ENCODE assay signal across 2 cellular contexts in genomic region chr19:18466354-18466753, GRCh38.
TF ChIP-seq lines count a peak whose summit lies in the region.

No MANE protein-coding gene starts in this region.

TF ChIP-seq in liver, 16 proteins besides CTCF, POLR2A, EP300 and RAD21:
- TF ChIP-seq RXRA (IDR thresholded peaks at IDR 0.05) (no peak), GABPA (IDR thresholded peaks at IDR 0.05 in 1 of 2, conservative IDR thresholded peaks at IDR 0.05 in 1 of 2) (no peak), TAF1 (conservative IDR thresholded peaks at IDR 0.05) (no peak), MAX (IDR thresholded peaks at IDR 0.05) (no peak), SP1 (IDR thresholded peaks at IDR 0.05) (no peak), JUND (IDR thresholded peaks at IDR 0.05) (no peak), HNF4G (IDR thresholded peaks at IDR 0.05) (no peak), EGR1 (IDR thresholded peaks at IDR 0.05; ENCODE audit: low read depth in 2 of 2) (no peak), NR2F2 (IDR thresholded peaks at IDR 0.05) (no peak), HNF4A (conservative IDR thresholded peaks at IDR 0.05) (no peak), YY1 (IDR thresholded peaks at IDR 0.05) (no peak), FOXA2 (IDR thresholded peaks at IDR 0.05) (no peak)
- TF ChIP-seq, protein P1, sequence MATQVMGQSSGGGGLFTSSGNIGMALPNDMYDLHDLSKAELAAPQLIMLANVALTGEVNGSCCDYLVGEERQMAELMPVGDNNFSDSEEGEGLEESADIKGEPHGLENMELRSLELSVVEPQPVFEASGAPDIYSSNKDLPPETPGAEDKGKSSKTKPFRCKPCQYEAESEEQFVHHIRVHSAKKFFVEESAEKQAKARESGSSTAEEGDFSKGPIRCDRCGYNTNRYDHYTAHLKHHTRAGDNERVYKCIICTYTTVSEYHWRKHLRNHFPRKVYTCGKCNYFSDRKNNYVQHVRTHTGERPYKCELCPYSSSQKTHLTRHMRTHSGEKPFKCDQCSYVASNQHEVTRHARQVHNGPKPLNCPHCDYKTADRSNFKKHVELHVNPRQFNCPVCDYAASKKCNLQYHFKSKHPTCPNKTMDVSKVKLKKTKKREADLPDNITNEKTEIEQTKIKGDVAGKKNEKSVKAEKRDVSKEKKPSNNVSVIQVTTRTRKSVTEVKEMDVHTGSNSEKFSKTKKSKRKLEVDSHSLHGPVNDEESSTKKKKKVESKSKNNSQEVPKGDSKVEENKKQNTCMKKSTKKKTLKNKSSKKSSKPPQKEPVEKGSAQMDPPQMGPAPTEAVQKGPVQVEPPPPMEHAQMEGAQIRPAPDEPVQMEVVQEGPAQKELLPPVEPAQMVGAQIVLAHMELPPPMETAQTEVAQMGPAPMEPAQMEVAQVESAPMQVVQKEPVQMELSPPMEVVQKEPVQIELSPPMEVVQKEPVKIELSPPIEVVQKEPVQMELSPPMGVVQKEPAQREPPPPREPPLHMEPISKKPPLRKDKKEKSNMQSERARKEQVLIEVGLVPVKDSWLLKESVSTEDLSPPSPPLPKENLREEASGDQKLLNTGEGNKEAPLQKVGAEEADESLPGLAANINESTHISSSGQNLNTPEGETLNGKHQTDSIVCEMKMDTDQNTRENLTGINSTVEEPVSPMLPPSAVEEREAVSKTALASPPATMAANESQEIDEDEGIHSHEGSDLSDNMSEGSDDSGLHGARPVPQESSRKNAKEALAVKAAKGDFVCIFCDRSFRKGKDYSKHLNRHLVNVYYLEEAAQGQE (IDR thresholded peaks at IDR 0.05) = no peak
- TF ChIP-seq, protein P2, sequence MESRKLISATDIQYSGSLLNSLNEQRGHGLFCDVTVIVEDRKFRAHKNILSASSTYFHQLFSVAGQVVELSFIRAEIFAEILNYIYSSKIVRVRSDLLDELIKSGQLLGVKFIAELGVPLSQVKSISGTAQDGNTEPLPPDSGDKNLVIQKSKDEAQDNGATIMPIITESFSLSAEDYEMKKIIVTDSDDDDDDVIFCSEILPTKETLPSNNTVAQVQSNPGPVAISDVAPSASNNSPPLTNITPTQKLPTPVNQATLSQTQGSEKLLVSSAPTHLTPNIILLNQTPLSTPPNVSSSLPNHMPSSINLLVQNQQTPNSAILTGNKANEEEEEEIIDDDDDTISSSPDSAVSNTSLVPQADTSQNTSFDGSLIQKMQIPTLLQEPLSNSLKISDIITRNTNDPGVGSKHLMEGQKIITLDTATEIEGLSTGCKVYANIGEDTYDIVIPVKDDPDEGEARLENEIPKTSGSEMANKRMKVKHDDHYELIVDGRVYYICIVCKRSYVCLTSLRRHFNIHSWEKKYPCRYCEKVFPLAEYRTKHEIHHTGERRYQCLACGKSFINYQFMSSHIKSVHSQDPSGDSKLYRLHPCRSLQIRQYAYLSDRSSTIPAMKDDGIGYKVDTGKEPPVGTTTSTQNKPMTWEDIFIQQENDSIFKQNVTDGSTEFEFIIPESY (IDR thresholded peaks at IDR 0.05) = no peak
- TF ChIP-seq, protein P3, sequence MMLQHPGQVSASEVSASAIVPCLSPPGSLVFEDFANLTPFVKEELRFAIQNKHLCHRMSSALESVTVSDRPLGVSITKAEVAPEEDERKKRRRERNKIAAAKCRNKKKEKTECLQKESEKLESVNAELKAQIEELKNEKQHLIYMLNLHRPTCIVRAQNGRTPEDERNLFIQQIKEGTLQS (IDR thresholded peaks at IDR 0.05) = no peak

TF ChIP-seq in HepG2, 621 proteins besides CTCF, POLR2A, EP300 and RAD21:
- TF ChIP-seq ZBTB43 (CRISPR knock-in tag; conservative IDR thresholded peaks at IDR 0.05) (no peak), DMAP1 (CRISPR knock-in tag; IDR thresholded peaks at IDR 0.05) (no peak), ZFX (CRISPR knock-in tag; IDR thresholded peaks at IDR 0.05; ENCODE audit: low read depth) (no peak), ASH2L (IDR thresholded peaks at IDR 0.05; ENCODE audit: insufficient read length, low read depth, low read length) (no peak), AGO2 (optimal IDR thresholded peaks at IDR 0.05; ENCODE audit: low read depth, low read length) (no peak)
- TF ChIP-seq, protein P4, sequence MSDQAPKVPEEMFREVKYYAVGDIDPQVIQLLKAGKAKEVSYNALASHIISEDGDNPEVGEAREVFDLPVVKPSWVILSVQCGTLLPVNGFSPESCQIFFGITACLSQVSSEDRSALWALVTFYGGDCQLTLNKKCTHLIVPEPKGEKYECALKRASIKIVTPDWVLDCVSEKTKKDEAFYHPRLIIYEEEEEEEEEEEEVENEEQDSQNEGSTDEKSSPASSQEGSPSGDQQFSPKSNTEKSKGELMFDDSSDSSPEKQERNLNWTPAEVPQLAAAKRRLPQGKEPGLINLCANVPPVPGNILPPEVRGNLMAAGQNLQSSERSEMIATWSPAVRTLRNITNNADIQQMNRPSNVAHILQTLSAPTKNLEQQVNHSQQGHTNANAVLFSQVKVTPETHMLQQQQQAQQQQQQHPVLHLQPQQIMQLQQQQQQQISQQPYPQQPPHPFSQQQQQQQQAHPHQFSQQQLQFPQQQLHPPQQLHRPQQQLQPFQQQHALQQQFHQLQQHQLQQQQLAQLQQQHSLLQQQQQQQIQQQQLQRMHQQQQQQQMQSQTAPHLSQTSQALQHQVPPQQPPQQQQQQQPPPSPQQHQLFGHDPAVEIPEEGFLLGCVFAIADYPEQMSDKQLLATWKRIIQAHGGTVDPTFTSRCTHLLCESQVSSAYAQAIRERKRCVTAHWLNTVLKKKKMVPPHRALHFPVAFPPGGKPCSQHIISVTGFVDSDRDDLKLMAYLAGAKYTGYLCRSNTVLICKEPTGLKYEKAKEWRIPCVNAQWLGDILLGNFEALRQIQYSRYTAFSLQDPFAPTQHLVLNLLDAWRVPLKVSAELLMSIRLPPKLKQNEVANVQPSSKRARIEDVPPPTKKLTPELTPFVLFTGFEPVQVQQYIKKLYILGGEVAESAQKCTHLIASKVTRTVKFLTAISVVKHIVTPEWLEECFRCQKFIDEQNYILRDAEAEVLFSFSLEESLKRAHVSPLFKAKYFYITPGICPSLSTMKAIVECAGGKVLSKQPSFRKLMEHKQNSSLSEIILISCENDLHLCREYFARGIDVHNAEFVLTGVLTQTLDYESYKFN (CRISPR knock-in tag; conservative IDR thresholded peaks at IDR 0.05) = no peak
TF ChIP-seq in HepG2: peak in this region for 0.
